ENCODE assay signal across 8 cellular contexts in genomic region chrX:23554304-23554703, GRCh38.
A peak's percentile ranks its signal among the peaks of the same experiment; 100 is the strongest.
DNase-seq lines count a peak whose midpoint lies in the region; ATAC-seq and TF ChIP-seq lines count a peak whose summit lies in the region.

No MANE protein-coding gene starts in this region.

- no peak overlapping the region for H3K4me3 ChIP-seq in KMS-11 (IDR thresholded peaks at IDR 0.05; ENCODE audit: insufficient read depth, low read depth, low read length)
- H3K4me3 ChIP-seq in uterus, result no peak overlapping the region
- H3K4me3 ChIP-seq in thyroid gland (replicated peaks in 1 of 3), result no peak overlapping the region

- no peak overlapping the region for H2AFZ ChIP-seq in KMS-11 (ENCODE audit: low read depth)

- intact Hi-C loops in uterus (cut with DNase I; ENCODE audit: low total_unique reads), result no loop called here
- intact Hi-C loops in thyroid gland (cut with DNase I), result no loop called here

- H3K9me3 ChIP-seq in uterus, result no peaks in the 10 kb centered on the region
- H3K9me3 ChIP-seq in thyroid gland, result no peaks in the 10 kb centered on the region

- H3K9ac ChIP-seq in KMS-11, result no peak overlapping the region

- DNase-seq in DMS53 treated with DMSO at 0.1 percent for 48 hours (lab: John Stamatoyannopoulos, UW; ENCODE audit: unreplicated experiment) (peak; percentile 33), SK-MEL-5 (ENCODE audit: low read depth, low spot score) (peak; percentile 44), globus pallidus (ENCODE audit: low spot score) (peak; percentile 3), uterus (no peak), thyroid gland (no peak), islet precursor cell (no peak)

- TF ChIP-seq CTCF in KMS-11 (conservative IDR thresholded peaks at IDR 0.05; ENCODE audit: low read depth, low read length) (peak; percentile 63), uterus (IDR thresholded peaks at IDR 0.05) (peak in 3 of 4 experiments; percentile 29 to 47 (median 33)), thyroid gland (IDR thresholded peaks at IDR 0.05) (peak in 3 of 6 experiments; percentile 37 to 40 (median 39))

- in situ Hi-C loops in SK-MEL-5 (cut with HindIII; ENCODE audit: low pct_unique_long_range_greater_than_20kb, low sequenced_read_pairs), result no loop called here

- WGBS in thyroid gland, 2 donors, result 10 to 11% methylated on average over 3 of the region's 3 CpGs

- ATAC-seq in HG03025 (IDR thresholded peaks at IDR 0.05; ENCODE audit: low FRiP score, unreplicated experiment), result no peak

- TF ChIP-seq POLR2A in uterus (IDR thresholded peaks at IDR 0.05) (no peak), thyroid gland (IDR thresholded peaks at IDR 0.05) (no peak)

- H3K4me1 ChIP-seq in KMS-11 (ENCODE audit: low read depth, poor library complexity, severe bottlenecking) (no peaks in the 10 kb centered on the region), uterus (no peaks in the 10 kb centered on the region), thyroid gland (no peaks in the 10 kb centered on the region)

- H3K27me3 ChIP-seq in KMS-11 (ENCODE audit: insufficient read depth, low read depth), result no peaks in the 10 kb centered on the region
- no peaks in the 10 kb centered on the region for H3K27me3 ChIP-seq in uterus
- no peaks in the 10 kb centered on the region for H3K27me3 ChIP-seq in thyroid gland

- H3K36me3 ChIP-seq in KMS-11 (ENCODE audit: insufficient read depth), result no peaks in the 10 kb centered on the region
- no peaks in the 10 kb centered on the region for H3K36me3 ChIP-seq in uterus
- H3K36me3 ChIP-seq in thyroid gland, result no peaks in the 10 kb centered on the region

- H3K27ac ChIP-seq in KMS-11 (no peak overlapping the region), uterus (no peak overlapping the region), thyroid gland (no peak overlapping the region)

- no peak overlapping the region for H3K4me2 ChIP-seq in KMS-11

- no peaks in the 10 kb centered on the region for H3K79me2 ChIP-seq in KMS-11 (ENCODE audit: insufficient read depth, low read depth)

- H4K20me1 ChIP-seq in KMS-11 (ENCODE audit: insufficient read depth), result no peaks in the 10 kb centered on the region

Comparison
In these comparisons a context has a peak if more than half of its experiments do, and no peak if none do; other contexts are left out.
1. DNase-seq: peak in DMS53 treated with DMSO at 0.1 percent for 48 hours (single experiment), SK-MEL-5 (single experiment) and globus pallidus (single experiment); none in uterus (0 of 2), thyroid gland (0 of 2) and islet precursor cell (single experiment).